19 cellular contexts compared by ENCODE assay signal in the genomic region with DNA sequence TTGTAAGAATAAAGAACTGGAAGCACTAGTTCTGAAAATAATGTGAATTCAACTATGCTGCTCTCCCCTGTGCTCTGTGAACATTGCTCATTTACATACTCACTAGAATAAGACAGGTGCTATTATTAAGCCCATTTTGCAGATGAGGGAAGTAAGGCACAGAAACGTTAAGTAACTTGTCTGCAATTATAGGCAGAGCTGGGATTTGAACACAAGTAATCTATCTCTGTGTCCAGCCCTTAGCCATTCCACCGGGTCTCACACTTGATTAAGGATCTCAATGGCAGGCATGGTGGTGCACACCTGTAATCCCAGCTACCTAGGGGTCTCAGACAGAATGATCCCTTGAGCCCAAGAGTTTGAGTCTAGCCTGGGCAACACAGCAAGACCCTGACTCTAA.
DNase-seq lines count a peak whose midpoint lies in the region; ATAC-seq and TF ChIP-seq lines count a peak whose summit lies in the region.
"Had no signal": no experiment of that assay in that cellular context is flagged by ENCODE, and none has a peak within 500 bp of the region (broad histone marks: within the 10 kb centered on the region; RNA-seq: fewer than 3 reads in every experiment).

No MANE protein-coding gene starts in this region.

- H3K4me1 ChIP-seq in CD8-positive, alpha-beta memory T cell (ENCODE audit: insufficient read depth, low read length): no peaks in the 10 kb centered on the region
- peaks cover 52% of the 10 kb centered on the region for H3K4me1 ChIP-seq in Loucy (ENCODE audit: insufficient read depth, low read length, poor library complexity, severe bottlenecking)

- H3K27me3 Mint-ChIP-seq in CD8-positive, alpha-beta memory T cell: peaks cover 5 to 6% of the 10 kb centered on the region in 2 donors
- no peaks in the 10 kb centered on the region for H3K27me3 Mint-ChIP-seq in stimulated activated naive B cell treated with anti-CD40 and anti-IgM and Interleukin-4, amounts not matched to agents 10 μg/mL and 1 μg/mL and 100 μg/mL, for 72 hours
- H3K27me3 Mint-ChIP-seq: B cell; CD4-positive, CD25-positive, alpha-beta regulatory T cell had no signal

- no peak for TF ChIP-seq CTCF in Loucy (conservative IDR thresholded peaks at IDR 0.05; ENCODE audit: low read length)
- TF ChIP-seq CTCF in GM13976 (IDR thresholded peaks at IDR 0.05; ENCODE audit: borderline replicate concordance, control extremely low read depth, extremely low read depth, insufficient read depth, missing control alignments): no peak

- H3K4me1 Mint-ChIP-seq in CD8-positive, alpha-beta memory T cell: no peaks in the 10 kb centered on the region
- H3K4me1 Mint-ChIP-seq in stimulated activated naive B cell treated with anti-CD40 and anti-IgM and Interleukin-4, amounts not matched to agents 10 μg/mL and 1 μg/mL and 100 μg/mL, for 72 hours: peaks cover 20 to 32% of the 10 kb centered on the region in 2 donors
- H3K4me1 Mint-ChIP-seq: CD4-positive, CD25-positive, alpha-beta regulatory T cell; GM23338; H9 had no signal

- no peaks in the 10 kb centered on the region for H4K20me1 ChIP-seq in Loucy (ENCODE audit: insufficient read depth, low read length, poor library complexity, severe bottlenecking)
- H4K20me1 ChIP-seq: BLaER1 had no signal

- H3K36me3 ChIP-seq in CD8-positive, alpha-beta memory T cell (ENCODE audit: insufficient read depth, low read length): no peaks in the 10 kb centered on the region
- no peaks in the 10 kb centered on the region for H3K36me3 ChIP-seq in Loucy (ENCODE audit: insufficient read depth, low read length)
- H3K36me3 ChIP-seq: BLaER1 had no signal

- H3K9me2 ChIP-seq in Loucy (replicated peaks; ENCODE audit: low read depth, low read length): no peaks in the 10 kb centered on the region

- no peak overlapping the region for H3K4me3 ChIP-seq in CD8-positive, alpha-beta memory T cell (ENCODE audit: low read length)
- no peak overlapping the region for H3K4me3 ChIP-seq in Loucy (ENCODE audit: low read length, poor library complexity, severe bottlenecking)
- H3K4me3 ChIP-seq: BLaER1, GM12878, GM23338 had no signal

- H3K27ac Mint-ChIP-seq in CD8-positive, alpha-beta memory T cell: no peak overlapping the region
- peak overlapping the region; percentile 73 for H3K27ac Mint-ChIP-seq in stimulated activated naive B cell treated with anti-CD40 and anti-IgM and Interleukin-4, amounts not matched to agents 10 μg/mL and 1 μg/mL and 100 μg/mL, for 72 hours
- H3K27ac Mint-ChIP-seq: B cell; CD4-positive, CD25-positive, alpha-beta regulatory T cell; CD8-positive, alpha-beta T cell; GM23338 had no signal

- no peaks in the 10 kb centered on the region for H3K27me3 ChIP-seq in CD8-positive, alpha-beta memory T cell (ENCODE audit: insufficient read depth, low read length, poor library complexity, severe bottlenecking)
- no peaks in the 10 kb centered on the region for H3K27me3 ChIP-seq in Loucy (ENCODE audit: insufficient read depth, low read length, poor library complexity, severe bottlenecking)
- H3K27me3 ChIP-seq: BLaER1 had no signal

- H3K9me3 Mint-ChIP-seq in CD8-positive, alpha-beta memory T cell: peaks cover 0 to 4% (median 3%) of the 10 kb centered on the region in 5 donors
- H3K9me3 Mint-ChIP-seq in stimulated activated naive B cell treated with anti-CD40 and anti-IgM and Interleukin-4, amounts not matched to agents 10 μg/mL and 1 μg/mL and 100 μg/mL, for 72 hours: peaks cover 0 to 1% of the 10 kb centered on the region in 2 donors
- H3K9me3 Mint-ChIP-seq: CD8-positive, alpha-beta T cell had no signal

- H3K4me2 ChIP-seq in Loucy (ENCODE audit: low read depth, low read length, poor library complexity, severe bottlenecking): no peak overlapping the region
- H3K4me2 ChIP-seq: BLaER1, GM23338 had no signal

- H3K36me3 Mint-ChIP-seq in CD8-positive, alpha-beta memory T cell: peaks cover 0 to 1% (median 0%) of the 10 kb centered on the region in 3 donors
- H3K36me3 Mint-ChIP-seq in stimulated activated naive B cell treated with anti-CD40 and anti-IgM and Interleukin-4, amounts not matched to agents 10 μg/mL and 1 μg/mL and 100 μg/mL, for 72 hours: peaks cover 10 to 39% of the 10 kb centered on the region in 2 donors
- H3K36me3 Mint-ChIP-seq: CD4-positive, CD25-positive, alpha-beta regulatory T cell; CD8-positive, alpha-beta T cell had no signal

- CTCF ChIA-PET in CD8-positive, alpha-beta memory T cell (lab: Charles Lee): no interaction called here

- POLR2A ChIA-PET in CD8-positive, alpha-beta memory T cell (lab: Charles Lee): no interaction called here

- ATAC-seq in stimulated activated naive B cell treated with anti-CD40 and anti-IgM and Interleukin-4, amounts not matched to agents 10 μg/mL and 1 μg/mL and 100 μg/mL, for 72 hours (replicated peaks): no peak
- ATAC-seq: CD8-positive, alpha-beta T cell; GM12878; GM23338 had no signal

- no peak overlapping the region for H3K4me3 Mint-ChIP-seq in CD8-positive, alpha-beta memory T cell
- H3K4me3 Mint-ChIP-seq in stimulated activated naive B cell treated with anti-CD40 and anti-IgM and Interleukin-4, amounts not matched to agents 10 μg/mL and 1 μg/mL and 100 μg/mL, for 72 hours: no peak overlapping the region
- H3K4me3 Mint-ChIP-seq: B cell; CD4-positive, CD25-positive, alpha-beta regulatory T cell; CD8-positive, alpha-beta T cell; GM23338; H9 had no signal

- H3K27ac ChIP-seq in CD8-positive, alpha-beta memory T cell (ENCODE audit: low read depth, low read length): peak overlapping the region; percentile 53
- H3K27ac ChIP-seq: C4-2B had no signal

- in situ Hi-C loops in GM13976 (cut with MboI; ENCODE audit: low sequenced_read_pairs, unreplicated experiment): no loop called here

- H3K9me3 ChIP-seq in CD8-positive, alpha-beta memory T cell (ENCODE audit: low read length): no peaks in the 10 kb centered on the region
- H3K9me3 ChIP-seq in Loucy (ENCODE audit: insufficient read depth, low read depth, low read length): no peaks in the 10 kb centered on the region

- no peaks in the 10 kb centered on the region for H3K79me2 ChIP-seq in Loucy (ENCODE audit: insufficient read depth, low read length)

- H2AFZ ChIP-seq in Loucy (ENCODE audit: low read length): no peak overlapping the region
- H2AFZ ChIP-seq: GM23338 had no signal

- peak overlapping the region; percentile 23 for H3K9ac ChIP-seq in Loucy (ENCODE audit: low read depth, low read length, poor library complexity, severe bottlenecking)
- H3K9ac ChIP-seq: BLaER1 had no signal

- H3F3A ChIP-seq in Loucy (ENCODE audit: low read depth): no peaks in the 10 kb centered on the region

- DNase-seq in CD8-positive, alpha-beta memory T cell: no peak
- DNase-seq in germinal center (ENCODE audit: low spot score) (peak; percentile 48), NCI-H510A (lab: John Stamatoyannopoulos, UW) (no peak), RPMI8226 (no peak), GM13976 (ENCODE audit: low spot score) (no peak)
- no peak for DNase-seq in stimulated activated naive B cell treated with anti-CD40 and anti-IgM and Interleukin-4, amounts not matched to agents 10 μg/mL and 1 μg/mL and 100 μg/mL, for 72 hours
- DNase-seq: CD4-positive, CD25-positive, alpha-beta regulatory T cell; CD8-positive, alpha-beta T cell; DMS 273 treated with DMSO at 0.1 percent for 48 hours; DMS79; EL; GDM1; H9 had no signal
